ENCODE assay signal across 17 cellular contexts in genomic region chr9:114263853-114264510, GRCh38. TPM values are rescaled to one million over a fixed set of nuclear protein-coding genes. Genes with fewer than 3 reads are reported as not detected.
DNase-seq lines count a peak whose midpoint lies in the region; TF ChIP-seq lines count a peak whose summit lies in the region.
"Had no signal": no experiment of that assay in that cellular context is flagged by ENCODE, and none has a peak within 500 bp of the region (broad histone marks: within the 10 kb centered on the region; RNA-seq: fewer than 3 reads in every experiment).

No MANE protein-coding gene starts in this region.

- no peaks in the 10 kb centered on the region for H3K9me3 Mint-ChIP-seq in activated T-cell treated with anti-CD3 and anti-CD28 coated beads, Interleukin-2, amount 50 U/mL, for 24 hours
- H3K9me3 Mint-ChIP-seq in T-helper 2 cell treated with Interferon-gamma antibody and Interleukin-4, amounts not matched to agents 5 μg/mL and 100 μg/mL, for 36 hours, result no peaks in the 10 kb centered on the region
- H3K9me3 Mint-ChIP-seq: activated CD4-positive, alpha-beta memory T cell treated with anti-CD3 and anti-CD28 coated beads, Interleukin-2, amount 10 ng/mL, durations not matched to agents 7 days and 5 days; naive B cell had no signal

- peak in 2 of 3 experiments; percentile 2 to 20 for TF ChIP-seq CTCF in testis (IDR thresholded peaks at IDR 0.05)

- H3K36me3 Mint-ChIP-seq in activated T-cell treated with anti-CD3 and anti-CD28 coated beads, Interleukin-2, amount 50 U/mL, for 24 hours (ENCODE audit: low read depth), result no peaks in the 10 kb centered on the region
- no peaks in the 10 kb centered on the region for H3K36me3 Mint-ChIP-seq in T-helper 2 cell treated with Interferon-gamma antibody and Interleukin-4, amounts not matched to agents 5 μg/mL and 100 μg/mL, for 36 hours (ENCODE audit: low read depth)
- H3K36me3 Mint-ChIP-seq: naive B cell had no signal

- DNase-seq in DMS 273 (lab: John Stamatoyannopoulos, UW; ENCODE audit: unreplicated experiment), result peak; percentile 27
- no peak for DNase-seq in DMS 273 treated with DMSO at 0.1 percent for 48 hours (lab: John Stamatoyannopoulos, UW)
- peak; percentile 59 for DNase-seq in astrocyte of the hippocampus (ENCODE audit: low read depth, low spot score)
- peak; percentile 73 for DNase-seq in iPS-NIHi7 (ENCODE audit: extremely low spot score)
- DNase-seq in testis, result peak; percentile 42
- DNase-seq in OCI-M2 (lab: John Stamatoyannopoulos, UW; ENCODE audit: unreplicated experiment), result no peak
- no peak for DNase-seq in activated T-cell treated with anti-CD3 and anti-CD28 coated beads, Interleukin-2, amount 50 U/mL, for 24 hours
- DNase-seq in T-helper 2 cell treated with Interferon-gamma antibody and Interleukin-4, amounts not matched to agents 5 μg/mL and 100 μg/mL, for 36 hours (ENCODE audit: low spot score), result no peak
- DNase-seq: activated CD4-positive, alpha-beta memory T cell treated with anti-CD3 and anti-CD28 coated beads, Interleukin-2, amount 10 ng/mL, durations not matched to agents 7 days and 5 days; DMS79 treated with DMSO at 0.1 percent for 48 hours; KG1; naive B cell; NCI-H1694 treated with DMSO at 0.1 percent for 48 hours had no signal

- no peak overlapping the region for H3K4me3 ChIP-seq in testis

- H3K27me3 ChIP-seq in testis, result no peaks in the 10 kb centered on the region

- WGBS in testis, 2 donors, result 49 to 65% methylated on average over 10 to 21 of the region's 21 CpGs

- H3K4me3 Mint-ChIP-seq in activated T-cell treated with anti-CD3 and anti-CD28 coated beads, Interleukin-2, amount 50 U/mL, for 24 hours, result no peak overlapping the region
- H3K4me3 Mint-ChIP-seq in T-helper 2 cell treated with Interferon-gamma antibody and Interleukin-4, amounts not matched to agents 5 μg/mL and 100 μg/mL, for 36 hours, result no peak overlapping the region
- H3K4me3 Mint-ChIP-seq: activated CD4-positive, alpha-beta memory T cell treated with anti-CD3 and anti-CD28 coated beads, Interleukin-2, amount 10 ng/mL, durations not matched to agents 7 days and 5 days; naive B cell had no signal

- no peaks in the 10 kb centered on the region for H3K4me1 Mint-ChIP-seq in activated T-cell treated with anti-CD3 and anti-CD28 coated beads, Interleukin-2, amount 50 U/mL, for 24 hours (ENCODE audit: low read depth)
- H3K4me1 Mint-ChIP-seq in T-helper 2 cell treated with Interferon-gamma antibody and Interleukin-4, amounts not matched to agents 5 μg/mL and 100 μg/mL, for 36 hours (ENCODE audit: low read depth), result no peaks in the 10 kb centered on the region
- H3K4me1 Mint-ChIP-seq: activated CD4-positive, alpha-beta memory T cell treated with anti-CD3 and anti-CD28 coated beads, Interleukin-2, amount 10 ng/mL, durations not matched to agents 7 days and 5 days had no signal

- peaks cover 4% of the 10 kb centered on the region for H3K27me3 Mint-ChIP-seq in activated T-cell treated with anti-CD3 and anti-CD28 coated beads, Interleukin-2, amount 50 U/mL, for 24 hours
- H3K27me3 Mint-ChIP-seq in T-helper 2 cell treated with Interferon-gamma antibody and Interleukin-4, amounts not matched to agents 5 μg/mL and 100 μg/mL, for 36 hours (ENCODE audit: low read depth), result no peaks in the 10 kb centered on the region
- H3K27me3 Mint-ChIP-seq: activated CD4-positive, alpha-beta memory T cell treated with anti-CD3 and anti-CD28 coated beads, Interleukin-2, amount 10 ng/mL, durations not matched to agents 7 days and 5 days had no signal

- intact Hi-C loops in testis (cut with DNase I; ENCODE audit: low total_unique reads), result no loop called here

- no peak overlapping the region for H3K27ac ChIP-seq in testis
- H3K27ac ChIP-seq: 22Rv1 had no signal

- H3K27ac Mint-ChIP-seq in activated T-cell treated with anti-CD3 and anti-CD28 coated beads, Interleukin-2, amount 50 U/mL, for 24 hours, result no peak overlapping the region
- no peak overlapping the region for H3K27ac Mint-ChIP-seq in T-helper 2 cell treated with Interferon-gamma antibody and Interleukin-4, amounts not matched to agents 5 μg/mL and 100 μg/mL, for 36 hours
- H3K27ac Mint-ChIP-seq: activated CD4-positive, alpha-beta memory T cell treated with anti-CD3 and anti-CD28 coated beads, Interleukin-2, amount 10 ng/mL, durations not matched to agents 7 days and 5 days; naive B cell had no signal

- no peaks in the 10 kb centered on the region for H3K4me1 ChIP-seq in testis

- no peak for TF ChIP-seq POLR2A in testis (IDR thresholded peaks at IDR 0.05)

- H3K9me3 ChIP-seq in testis, result no peaks in the 10 kb centered on the region

- H3K36me3 ChIP-seq in testis (ENCODE audit: low read depth, missing control alignments), result no peaks in the 10 kb centered on the region

RNA-seq across cellular contexts. Expression of gene ORM1, which starts 58.9 kb away (rescaled TPM):
- total RNA-seq in testis, result not detected
- 1.6 TPM for polyA plus RNA-seq in testis (ENCODE audit: insufficient read depth, low read depth, low replicate concordance)
- total RNA-seq: activated CD4-positive, alpha-beta memory T cell treated with anti-CD3 and anti-CD28 coated beads, Interleukin-2, amount 10 ng/mL, durations not matched to agents 7 days and 5 days; fibroblast of lung; T-helper 1 cell treated with Interleukin-12 subunit alpha and Interleukin-12 subunit beta and Interleukin-4 antibody, amounts not matched to agents 30 ng/mL and 1 ng/mL, for 36 hours; temporal lobe had no signal
- polyA plus RNA-seq: fibroblast of lung had no signal

Comparison
In these comparisons a context has a peak if more than half of its experiments do, and no peak if none do; other contexts are left out.
1. DNase-seq: peak in DMS 273 (single experiment), astrocyte of the hippocampus (single experiment), iPS-NIHi7 (single experiment) and testis (single experiment); none in DMS 273 treated with DMSO at 0.1 percent for 48 hours (single experiment), OCI-M2 (single experiment), activated T-cell treated with anti-CD3 and anti-CD28 coated beads, Interleukin-2, amount 50 U/mL, for 24 hours (single experiment) and T-helper 2 cell treated with Interferon-gamma antibody and Interleukin-4, amounts not matched to agents 5 μg/mL and 100 μg/mL, for 36 hours (single experiment).